In genomic region chr6:137848672-137849071, GRCh38 we compare ENCODE assay signal across 1 cellular context.
TF ChIP-seq lines count a peak whose summit lies in the region.

No MANE protein-coding gene starts in this region.

TF ChIP-seq in HepG2, 621 proteins besides CTCF, POLR2A, EP300 and RAD21 (continues in another document):
- TF ChIP-seq ZNF335 (CRISPR knock-in tag; IDR thresholded peaks at IDR 0.05) (no peak), ARID3A (IDR thresholded peaks at IDR 0.05; ENCODE audit: low read depth, low read length) (0 out of 2 replicates have a peak, but pooled peaks have one; percentile 39), MXI1 (IDR thresholded peaks at IDR 0.05; ENCODE audit: borderline replicate concordance, low read depth, low read length) (no peak), NR0B2 (CRISPR knock-in tag; IDR thresholded peaks at IDR 0.05) (no peak), FOXM1 (CRISPR knock-in tag; IDR thresholded peaks at IDR 0.05) (no peak), U2AF2 (IDR thresholded peaks at IDR 0.05; ENCODE audit: low read depth, low read length) (no peak), HES4 (CRISPR knock-in tag; IDR thresholded peaks at IDR 0.05; ENCODE audit: borderline replicate concordance) (no peak), MAFF (IDR thresholded peaks at IDR 0.05; ENCODE audit: low read depth, low read length) (no peak), ZNF317 (CRISPR knock-in tag; IDR thresholded peaks at IDR 0.05) (no peak), HOXA9 (CRISPR knock-in tag; IDR thresholded peaks at IDR 0.05; ENCODE audit: borderline replicate concordance) (no peak), KDM5B (CRISPR knock-in tag; IDR thresholded peaks at IDR 0.05; ENCODE audit: borderline replicate concordance) (no peak), ZSCAN9 (CRISPR knock-in tag; IDR thresholded peaks at IDR 0.05; ENCODE audit: borderline replicate concordance) (no peak; the same call in 1 of the 2 replicates), ZNF431 (CRISPR knock-in tag; IDR thresholded peaks at IDR 0.05; ENCODE audit: borderline replicate concordance, low read depth) (no peak), THAP9 (CRISPR knock-in tag; IDR thresholded peaks at IDR 0.05; ENCODE audit: borderline replicate concordance) (no peak), TFAP4 (IDR thresholded peaks at IDR 0.05; ENCODE audit: borderline replicate concordance, low read depth) (peak; percentile 11; the same call in 1 of the 2 replicates), ZFP82 (CRISPR knock-in tag; IDR thresholded peaks at IDR 0.05; ENCODE audit: borderline replicate concordance) (no peak), THRA (CRISPR knock-in tag; IDR thresholded peaks at IDR 0.05; ENCODE audit: borderline replicate concordance) (peak; percentile 87), RNF219 (CRISPR knock-in tag; IDR thresholded peaks at IDR 0.05) (no peak), ZBTB42 (CRISPR knock-in tag; IDR thresholded peaks at IDR 0.05) (no peak), ZNF264 (CRISPR knock-in tag; IDR thresholded peaks at IDR 0.05) (no peak), ZNF343 (CRISPR knock-in tag; IDR thresholded peaks at IDR 0.05) (no peak), HMGA1 (CRISPR knock-in tag; conservative IDR thresholded peaks at IDR 0.05) (no peak), ELF3 (CRISPR knock-in tag; IDR thresholded peaks at IDR 0.05) (0 out of 2 replicates have a peak, but pooled peaks have one; percentile 29), FIP1L1 (IDR thresholded peaks at IDR 0.05; ENCODE audit: borderline replicate concordance, insufficient read depth, low read depth, low read length) (no peak), PAXIP1 (CRISPR knock-in tag; conservative IDR thresholded peaks at IDR 0.05) (peak; percentile 65), ZNF333 (CRISPR knock-in tag; IDR thresholded peaks at IDR 0.05; ENCODE audit: borderline replicate concordance) (no peak), GATAD2A (CRISPR knock-in tag; IDR thresholded peaks at IDR 0.05) (peak; percentile 33; the same call in 1 of the 2 replicates), MED8 (CRISPR knock-in tag; IDR thresholded peaks at IDR 0.05; ENCODE audit: insufficient replicate concordance) (no peak), RCOR2 (CRISPR knock-in tag; IDR thresholded peaks at IDR 0.05) (no peak), MED1 (CRISPR knock-in tag; IDR thresholded peaks at IDR 0.05) (peak; percentile 46; the same call in 1 of the 2 replicates), BCL6 (CRISPR knock-in tag; IDR thresholded peaks at IDR 0.05) (peak; percentile 67; the same call in 1 of the 2 replicates), ZNF580 (CRISPR knock-in tag; IDR thresholded peaks at IDR 0.05; ENCODE audit: borderline replicate concordance, low read depth) (no peak), NFIC (IDR thresholded peaks at IDR 0.05; ENCODE audit: low read length) (peak; percentile 47; the same call in 1 of the 2 replicates), TEAD3 (CRISPR knock-in tag; optimal IDR thresholded peaks at IDR 0.05; ENCODE audit: borderline replicate concordance) (peak; percentile 96), ESRRA (CRISPR knock-in tag; IDR thresholded peaks at IDR 0.05; ENCODE audit: low read depth) (no peak), ZNF256 (CRISPR knock-in tag; conservative IDR thresholded peaks at IDR 0.05) (no peak), HOMEZ (CRISPR knock-in tag; IDR thresholded peaks at IDR 0.05; ENCODE audit: low read depth) (peak; percentile 85), ZNF33A (CRISPR knock-in tag; IDR thresholded peaks at IDR 0.05; ENCODE audit: borderline replicate concordance) (no peak), ZNF7 (CRISPR knock-in tag; IDR thresholded peaks at IDR 0.05) (no peak; the same call in 1 of the 2 replicates), FOXA3 (CRISPR knock-in tag; IDR thresholded peaks at IDR 0.05) (peak; percentile 73), TFE3 (CRISPR knock-in tag; IDR thresholded peaks at IDR 0.05) (peak; percentile 95), ZNF292 (CRISPR knock-in tag; IDR thresholded peaks at IDR 0.05; ENCODE audit: borderline replicate concordance, low read depth) (no peak), ASH2L (IDR thresholded peaks at IDR 0.05; ENCODE audit: insufficient read length, low read depth, low read length) (peak; percentile 42)
